Comparison of ENCODE assay signal across 21 cellular contexts in genomic region chr2:80302001-80302464, GRCh38. TPM values are rescaled to one million over a fixed set of nuclear protein-coding genes. Genes with fewer than 3 reads are reported as not detected.
DNase-seq lines count a peak whose midpoint lies in the region; ATAC-seq and TF ChIP-seq lines count a peak whose summit lies in the region.
"Had no signal": no experiment of that assay in that cellular context is flagged by ENCODE, and none has a peak within 500 bp of the region (broad histone marks: within the 10 kb centered on the region; RNA-seq: fewer than 3 reads in every experiment).

No MANE protein-coding gene starts in this region.

- no peaks in the 10 kb centered on the region for H3K36me3 ChIP-seq in tibial nerve
- no peaks in the 10 kb centered on the region for H3K36me3 ChIP-seq in CD8-positive, alpha-beta T cell (ENCODE audit: insufficient read depth, low read length)
- H3K36me3 ChIP-seq in right lobe of liver = no peaks in the 10 kb centered on the region
- H3K36me3 ChIP-seq: pancreas, SJSA1, suprapubic skin had no signal

- TF ChIP-seq EP300 in tibial nerve (IDR thresholded peaks at IDR 0.05) = no peak

- POLR2A ChIA-PET in CD8-positive, alpha-beta T cell (lab: Charles Lee) = no interaction called here

- H3K27ac ChIP-seq in tibial nerve (peak overlapping the region; percentile 22 to 76 (median 46)), right lobe of liver (no peak overlapping the region)
- H3K27ac ChIP-seq in CD8-positive, alpha-beta T cell (ENCODE audit: low read depth, low read length) = no peak overlapping the region
- H3K27ac ChIP-seq: GM23248, pancreas, SJSA1, suprapubic skin had no signal

- no peaks in the 10 kb centered on the region for H3K36me3 Mint-ChIP-seq in activated T-helper 1 cell treated with anti-CD3 and anti-CD28 coated beads, Interleukin-12 subunit alpha, Interleukin-12 subunit beta, Interleukin-2, Interleukin-4 antibody, amounts not matched to agents 30 ng/mL and 10 ng/mL and 1 ng/mL, durations not matched to agents 14 hours and 24 hours and 36 hours (ENCODE audit: low read depth)
- H3K36me3 Mint-ChIP-seq in endothelial cell (ENCODE audit: low read depth, unreplicated experiment) (no peaks in the 10 kb centered on the region), mesothelial cell of epicardium (no peaks in the 10 kb centered on the region)
- no peaks in the 10 kb centered on the region for H3K36me3 Mint-ChIP-seq in CD8-positive, alpha-beta T cell

- no peak for DNase-seq in activated T-helper 1 cell treated with anti-CD3 and anti-CD28 coated beads, Interleukin-12 subunit alpha, Interleukin-12 subunit beta, Interleukin-2, Interleukin-4 antibody, amounts not matched to agents 30 ng/mL and 10 ng/mL and 1 ng/mL, durations not matched to agents 14 hours and 24 hours and 36 hours (ENCODE audit: low spot score)
- DNase-seq in endothelial cell (ENCODE audit: low spot score) (peak; percentile 12), mesothelial cell of epicardium (ENCODE audit: low spot score in 2 of 2, unreplicated experiment in 2 of 2) (no peak), tibial nerve (ENCODE audit: low spot score in 2 of 2) (no peak), right lobe of liver (no peak)
- DNase-seq in CD8-positive, alpha-beta T cell = no peak
- DNase-seq: activated CD4-positive, alpha-beta T cell treated with anti-CD3 and anti-CD28 coated beads for 1 hour; activated CD8-positive, alpha-beta memory T cell treated with anti-CD3 and anti-CD28 coated beads, Interleukin-2, amount 50 U/mL, for 4 hours; activated naive CD4-positive, alpha-beta T cell treated with anti-CD3 and anti-CD28 coated beads for 36 hours; GM23248; Karpas-422; left cardiac atrium; NCI-H1092; small intestine; stimulated activated CD4-positive, alpha-beta T cell treated with anti-CD3 and anti-CD28 coated beads, Interleukin-4, amount 100 ng/mL, for 4 hours; stimulated activated CD8-positive, alpha-beta memory T cell treated with anti-CD3 and anti-CD28 coated beads, Interleukin-4, amount 100 ng/mL, for 48 hours; T-helper 9 cell had no signal

- intact Hi-C loops in activated T-helper 1 cell treated with anti-CD3 and anti-CD28 coated beads, Interleukin-12 subunit alpha, Interleukin-12 subunit beta, Interleukin-2, Interleukin-4 antibody, amounts not matched to agents 30 ng/mL and 10 ng/mL and 1 ng/mL, durations not matched to agents 14 hours and 24 hours and 36 hours (cut with micrococcal nuclease) = no loop called here
- intact Hi-C loops in CD8-positive, alpha-beta T cell (cut with DNase I, micrococcal nuclease) = no loop called here
- intact Hi-C loops in right lobe of liver (cut with DNase I) = no loop called here

- no peak overlapping the region for H3K4me3 Mint-ChIP-seq in activated T-helper 1 cell treated with anti-CD3 and anti-CD28 coated beads, Interleukin-12 subunit alpha, Interleukin-12 subunit beta, Interleukin-2, Interleukin-4 antibody, amounts not matched to agents 30 ng/mL and 10 ng/mL and 1 ng/mL, durations not matched to agents 14 hours and 24 hours and 36 hours
- H3K4me3 Mint-ChIP-seq in endothelial cell (ENCODE audit: unreplicated experiment) (peak overlapping the region; percentile 82), mesothelial cell of epicardium (peak overlapping the region; percentile 83)
- H3K4me3 Mint-ChIP-seq in CD8-positive, alpha-beta T cell = no peak overlapping the region
- H3K4me3 Mint-ChIP-seq: activated naive CD4-positive, alpha-beta T cell treated with anti-CD3 and anti-CD28 coated beads for 36 hours had no signal

- no peak for ATAC-seq in CD8-positive, alpha-beta T cell
- ATAC-seq in right lobe of liver (no peak), HG03025 (IDR thresholded peaks at IDR 0.05; ENCODE audit: low FRiP score, unreplicated experiment) (no peak)

- 41 to 49% methylated on average over 13 to 16 of the region's 16 CpGs for WGBS in tibial nerve, 2 donors
- WGBS in right lobe of liver (ENCODE audit: insufficient coverage, low coverage, low lambda C conversion rate, missing lambda C conversion rate) = 15% methylated on average over 9 of the region's 16 CpGs

- TF ChIP-seq POLR2A in tibial nerve (IDR thresholded peaks at IDR 0.05) = no peak
- TF ChIP-seq POLR2A in right lobe of liver (IDR thresholded peaks at IDR 0.05) = no peak

- peaks cover 0 to 19% (median 0%) of the 10 kb centered on the region in 4 donors for H3K4me1 ChIP-seq in tibial nerve
- H3K4me1 ChIP-seq in CD8-positive, alpha-beta T cell (ENCODE audit: insufficient read depth, low read length) = no peaks in the 10 kb centered on the region
- H3K4me1 ChIP-seq in right lobe of liver = no peaks in the 10 kb centered on the region
- H3K4me1 ChIP-seq: pancreas, SJSA1 had no signal

- H3K9me3 Mint-ChIP-seq in activated T-helper 1 cell treated with anti-CD3 and anti-CD28 coated beads, Interleukin-12 subunit alpha, Interleukin-12 subunit beta, Interleukin-2, Interleukin-4 antibody, amounts not matched to agents 30 ng/mL and 10 ng/mL and 1 ng/mL, durations not matched to agents 14 hours and 24 hours and 36 hours = no peaks in the 10 kb centered on the region
- no peaks in the 10 kb centered on the region for H3K9me3 Mint-ChIP-seq in endothelial cell (ENCODE audit: unreplicated experiment)
- H3K9me3 Mint-ChIP-seq in mesothelial cell of epicardium = no peaks in the 10 kb centered on the region
- no peaks in the 10 kb centered on the region for H3K9me3 Mint-ChIP-seq in CD8-positive, alpha-beta T cell

- H3K4me1 Mint-ChIP-seq in activated T-helper 1 cell treated with anti-CD3 and anti-CD28 coated beads, Interleukin-12 subunit alpha, Interleukin-12 subunit beta, Interleukin-2, Interleukin-4 antibody, amounts not matched to agents 30 ng/mL and 10 ng/mL and 1 ng/mL, durations not matched to agents 14 hours and 24 hours and 36 hours (ENCODE audit: low read depth) = no peaks in the 10 kb centered on the region
- H3K4me1 Mint-ChIP-seq in endothelial cell (ENCODE audit: unreplicated experiment) = peaks cover 11% of the 10 kb centered on the region
- H3K4me1 Mint-ChIP-seq in mesothelial cell of epicardium = peaks cover 49% of the 10 kb centered on the region
- no peaks in the 10 kb centered on the region for H3K4me1 Mint-ChIP-seq in CD8-positive, alpha-beta T cell (ENCODE audit: low read depth)

- H3K9me3 ChIP-seq in tibial nerve (no peaks in the 10 kb centered on the region), right lobe of liver (no peaks in the 10 kb centered on the region)
- H3K9me3 ChIP-seq in CD8-positive, alpha-beta T cell (ENCODE audit: low read length) = no peaks in the 10 kb centered on the region
- H3K9me3 ChIP-seq: pancreas, SJSA1, suprapubic skin had no signal

- CTCF ChIA-PET in CD8-positive, alpha-beta T cell (lab: Charles Lee) = no interaction called here

- H3K27me3 ChIP-seq in tibial nerve (peaks cover 0 to 33% of the 10 kb centered on the region in 2 donors), right lobe of liver (peaks cover 0 to 4% of the 10 kb centered on the region in 2 donors)
- H3K27me3 ChIP-seq in CD8-positive, alpha-beta T cell (ENCODE audit: insufficient read depth, low read length) = no peaks in the 10 kb centered on the region

- no peak for TF ChIP-seq CTCF in endothelial cell (IDR thresholded peaks at IDR 0.05; ENCODE audit: unreplicated experiment)
- no peak for TF ChIP-seq CTCF in mesothelial cell of epicardium (IDR thresholded peaks at IDR 0.05; ENCODE audit: unreplicated experiment)
- no peak for TF ChIP-seq CTCF in tibial nerve (IDR thresholded peaks at IDR 0.05)
- TF ChIP-seq CTCF in CD8-positive, alpha-beta T cell (IDR thresholded peaks at IDR 0.05) = no peak
- no peak for TF ChIP-seq CTCF in right lobe of liver (IDR thresholded peaks at IDR 0.05)

- H3K4me3 ChIP-seq in tibial nerve (peak overlapping the region; percentile 17 to 53 (median 32)), right lobe of liver (no peak overlapping the region)
- H3K4me3 ChIP-seq in CD8-positive, alpha-beta T cell (ENCODE audit: low read depth, low read length) = no peak overlapping the region
- H3K4me3 ChIP-seq: GM23248, pancreas, SJSA1, suprapubic skin had no signal

- peaks cover 35% of the 10 kb centered on the region for H3K27me3 Mint-ChIP-seq in activated T-helper 1 cell treated with anti-CD3 and anti-CD28 coated beads, Interleukin-12 subunit alpha, Interleukin-12 subunit beta, Interleukin-2, Interleukin-4 antibody, amounts not matched to agents 30 ng/mL and 10 ng/mL and 1 ng/mL, durations not matched to agents 14 hours and 24 hours and 36 hours (ENCODE audit: insufficient read depth)
- peaks cover 28% of the 10 kb centered on the region for H3K27me3 Mint-ChIP-seq in endothelial cell (ENCODE audit: unreplicated experiment)
- H3K27me3 Mint-ChIP-seq in mesothelial cell of epicardium (ENCODE audit: low read depth) = peaks cover 94% of the 10 kb centered on the region
- peaks cover 46% of the 10 kb centered on the region for H3K27me3 Mint-ChIP-seq in CD8-positive, alpha-beta T cell (ENCODE audit: low read depth)

- peak overlapping the region; percentile 67 for H3K27ac Mint-ChIP-seq in activated T-helper 1 cell treated with anti-CD3 and anti-CD28 coated beads, Interleukin-12 subunit alpha, Interleukin-12 subunit beta, Interleukin-2, Interleukin-4 antibody, amounts not matched to agents 30 ng/mL and 10 ng/mL and 1 ng/mL, durations not matched to agents 14 hours and 24 hours and 36 hours
- H3K27ac Mint-ChIP-seq in endothelial cell (ENCODE audit: unreplicated experiment) (no peak overlapping the region), mesothelial cell of epicardium (peak overlapping the region; percentile 6)
- no peak overlapping the region for H3K27ac Mint-ChIP-seq in CD8-positive, alpha-beta T cell
- H3K27ac Mint-ChIP-seq: activated naive CD4-positive, alpha-beta T cell treated with anti-CD3 and anti-CD28 coated beads for 36 hours had no signal

RNA-seq across cellular contexts. Expression of gene LRRTM1, which starts 2.5 kb away (rescaled TPM):
- total RNA-seq in activated T-helper 1 cell treated with anti-CD3 and anti-CD28 coated beads, Interleukin-12 subunit alpha, Interleukin-12 subunit beta, Interleukin-2, Interleukin-4 antibody, amounts not matched to agents 30 ng/mL and 10 ng/mL and 1 ng/mL, durations not matched to agents 14 hours and 24 hours and 36 hours = not detected in 2 replicates
- total RNA-seq in endothelial cell (ENCODE audit: unreplicated experiment) (not detected), mesothelial cell of epicardium (23.7 to 27.8 TPM (median 24.0 TPM) in 3 replicates), tibial nerve (1 to 10 TPM in 3 of 4 donors, under 1 TPM in 1; 0.59 to 2.4 (median 1.8) TPM), right lobe of liver (under 1 TPM in 1 of 6 experiments, not detected in 5; 0.46 TPM)
- total RNA-seq in CD8-positive, alpha-beta T cell = not detected
- total RNA-seq: activated naive CD4-positive, alpha-beta T cell treated with anti-CD3 and anti-CD28 coated beads for 36 hours; GM23248; SJSA1 had no signal

Comparison
In these comparisons a context has a peak if more than half of its experiments do, and no peak if none do; other contexts are left out.
1. H3K27ac Mint-ChIP-seq: peak in activated T-helper 1 cell treated with anti-CD3 and anti-CD28 coated beads, Interleukin-12 subunit alpha, Interleukin-12 subunit beta, Interleukin-2, Interleukin-4 antibody, amounts not matched to agents 30 ng/mL and 10 ng/mL and 1 ng/mL, durations not matched to agents 14 hours and 24 hours and 36 hours (single experiment) and mesothelial cell of epicardium (single experiment); none in endothelial cell (single experiment) and CD8-positive, alpha-beta T cell (single experiment).
2. H3K4me3 Mint-ChIP-seq: peak in endothelial cell (single experiment) and mesothelial cell of epicardium (single experiment); none in activated T-helper 1 cell treated with anti-CD3 and anti-CD28 coated beads, Interleukin-12 subunit alpha, Interleukin-12 subunit beta, Interleukin-2, Interleukin-4 antibody, amounts not matched to agents 30 ng/mL and 10 ng/mL and 1 ng/mL, durations not matched to agents 14 hours and 24 hours and 36 hours (single experiment) and CD8-positive, alpha-beta T cell (single experiment).
3. H3K27ac ChIP-seq: peak in tibial nerve (4 of 4); none in CD8-positive, alpha-beta T cell (single experiment) and right lobe of liver (0 of 3).
4. H3K4me3 ChIP-seq: peak in tibial nerve (4 of 4); none in CD8-positive, alpha-beta T cell (single experiment) and right lobe of liver (0 of 3).